Comparison of ENCODE assay signal across 16 cellular contexts in genomic region chr14:96805906-96806305, GRCh38. TPM values are rescaled to one million over a fixed set of nuclear protein-coding genes. Genes with fewer than 3 reads are reported as not detected.
DNase-seq lines count a peak whose midpoint lies in the region; ATAC-seq and TF ChIP-seq lines count a peak whose summit lies in the region.
"Had no signal": no experiment of that assay in that cellular context is flagged by ENCODE, and none has a peak within 500 bp of the region (broad histone marks: within the 10 kb centered on the region; RNA-seq: fewer than 3 reads in every experiment).

No MANE protein-coding gene starts in this region.

- no peaks in the 10 kb centered on the region for H3K9me3 Mint-ChIP-seq in progenitor cell of endocrine pancreas (ENCODE audit: low read depth)
- H3K9me3 Mint-ChIP-seq in activated CD4-positive, alpha-beta T cell treated with anti-CD3 and anti-CD28 coated beads, Interleukin-2, amount 10 ng/mL, durations not matched to agents 24 days and 14 days, result no peaks in the 10 kb centered on the region
- H3K9me3 Mint-ChIP-seq: stimulated activated memory B cell treated with anti-CD40 and anti-IgM and Interleukin-4, amounts not matched to agents 10 μg/mL and 1 μg/mL and 100 μg/mL, for 72 hours had no signal

- intact Hi-C loops in left ventricle myocardium superior (cut with micrococcal nuclease), result no loop called here
- intact Hi-C loops in activated CD4-positive, alpha-beta T cell treated with anti-CD3 and anti-CD28 coated beads, Interleukin-2, amount 10 ng/mL, durations not matched to agents 24 days and 14 days (cut with micrococcal nuclease), result no loop called here

- H3K27ac Mint-ChIP-seq in T-helper 17 cell, result peak overlapping the region; percentile 24
- no peak overlapping the region for H3K27ac Mint-ChIP-seq in progenitor cell of endocrine pancreas
- no peak overlapping the region for H3K27ac Mint-ChIP-seq in activated CD4-positive, alpha-beta T cell treated with anti-CD3 and anti-CD28 coated beads, Interleukin-2, amount 10 ng/mL, durations not matched to agents 24 days and 14 days
- H3K27ac Mint-ChIP-seq: stimulated activated memory B cell treated with anti-CD40 and anti-IgM and Interleukin-4, amounts not matched to agents 10 μg/mL and 1 μg/mL and 100 μg/mL, for 72 hours had no signal

- H3K9me3 ChIP-seq in T-helper 17 cell (ENCODE audit: control insufficient read depth, low read length, poor library complexity, severe bottlenecking), result no peaks in the 10 kb centered on the region
- H3K9me3 ChIP-seq: gastroesophageal sphincter, sigmoid colon, thoracic aorta had no signal

- H3K27me3 Mint-ChIP-seq in T-helper 17 cell, result no peaks in the 10 kb centered on the region
- no peaks in the 10 kb centered on the region for H3K27me3 Mint-ChIP-seq in progenitor cell of endocrine pancreas
- no peaks in the 10 kb centered on the region for H3K27me3 Mint-ChIP-seq in activated CD4-positive, alpha-beta T cell treated with anti-CD3 and anti-CD28 coated beads, Interleukin-2, amount 10 ng/mL, durations not matched to agents 24 days and 14 days
- H3K27me3 Mint-ChIP-seq: stimulated activated memory B cell treated with anti-CD40 and anti-IgM and Interleukin-4, amounts not matched to agents 10 μg/mL and 1 μg/mL and 100 μg/mL, for 72 hours had no signal

- H3K4me1 Mint-ChIP-seq in T-helper 17 cell (peaks cover 32% of the 10 kb centered on the region), progenitor cell of endocrine pancreas (ENCODE audit: low read depth) (peaks cover 2% of the 10 kb centered on the region)
- peaks cover 28% of the 10 kb centered on the region for H3K4me1 Mint-ChIP-seq in activated CD4-positive, alpha-beta T cell treated with anti-CD3 and anti-CD28 coated beads, Interleukin-2, amount 10 ng/mL, durations not matched to agents 24 days and 14 days

- no peak overlapping the region for H3K4me3 Mint-ChIP-seq in T-helper 17 cell
- H3K4me3 Mint-ChIP-seq in progenitor cell of endocrine pancreas (ENCODE audit: low read depth), result no peak overlapping the region
- H3K4me3 Mint-ChIP-seq in activated CD4-positive, alpha-beta T cell treated with anti-CD3 and anti-CD28 coated beads, Interleukin-2, amount 10 ng/mL, durations not matched to agents 24 days and 14 days, result no peak overlapping the region
- H3K4me3 Mint-ChIP-seq: stimulated activated memory B cell treated with anti-CD40 and anti-IgM and Interleukin-4, amounts not matched to agents 10 μg/mL and 1 μg/mL and 100 μg/mL, for 72 hours had no signal

- ATAC-seq in T-helper 17 cell (no peak), left ventricle myocardium superior (peak; percentile 92)
- ATAC-seq: gastroesophageal sphincter; stimulated activated memory B cell treated with anti-CD40 and anti-IgM and Interleukin-4, amounts not matched to agents 10 μg/mL and 1 μg/mL and 100 μg/mL, for 72 hours had no signal

- TF ChIP-seq CTCF in progenitor cell of endocrine pancreas (IDR thresholded peaks at IDR 0.05; ENCODE audit: unreplicated experiment), result no peak

- H3K36me3 Mint-ChIP-seq in T-helper 17 cell (ENCODE audit: low read depth) (no peaks in the 10 kb centered on the region), progenitor cell of endocrine pancreas (ENCODE audit: insufficient read depth) (no peaks in the 10 kb centered on the region)
- H3K36me3 Mint-ChIP-seq in activated CD4-positive, alpha-beta T cell treated with anti-CD3 and anti-CD28 coated beads, Interleukin-2, amount 10 ng/mL, durations not matched to agents 24 days and 14 days (ENCODE audit: low read depth), result peaks cover 26% of the 10 kb centered on the region

- DNase-seq in D341Med (ENCODE audit: low spot score) (peak; percentile 63), NCI-H1092 (lab: John Stamatoyannopoulos, UW) (peak; percentile 56), T-helper 17 cell (no peak), left ventricle myocardium superior (peak; percentile 33), progenitor cell of endocrine pancreas (ENCODE audit: low spot score, unreplicated experiment) (no peak), SW480 (ENCODE audit: low spot score) (no peak), GDM1 (lab: John Stamatoyannopoulos, UW) (no peak)
- DNase-seq in activated CD4-positive, alpha-beta T cell treated with anti-CD3 and anti-CD28 coated beads, Interleukin-2, amount 10 ng/mL, durations not matched to agents 24 days and 14 days, result no peak
- DNase-seq: activated CD4-positive, alpha-beta T cell treated with anti-CD3 and anti-CD28 coated beads for 48 hours; activated CD8-positive, alpha-beta memory T cell treated with anti-CD3 and anti-CD28 coated beads, Interleukin-2, amount 50 U/mL, for 4 hours; activated effector memory CD4-positive, alpha-beta T cell treated with anti-CD3 and anti-CD28 coated beads, Interleukin-2, amount 50 U/mL, for 16 hours; IMR-90; sigmoid colon had no signal

RNA-seq across cellular contexts. Expression of gene VRK1, which starts 8.7 kb away (rescaled TPM):
- total RNA-seq in T-helper 17 cell (10 to 100 TPM; 24.6 to 25.3 TPM), left ventricle myocardium superior (6.8 TPM), progenitor cell of endocrine pancreas (32.5 and 33.3 TPM in 2 replicates)
- 76.7 and 77.0 TPM in 2 replicates for total RNA-seq in activated CD4-positive, alpha-beta T cell treated with anti-CD3 and anti-CD28 coated beads, Interleukin-2, amount 10 ng/mL, durations not matched to agents 24 days and 14 days

Comparison
In these comparisons a context has a peak if more than half of its experiments do, and no peak if none do; other contexts are left out.
1. DNase-seq: peak in D341Med (single experiment), NCI-H1092 (single experiment) and left ventricle myocardium superior (single experiment); none in T-helper 17 cell (0 of 3), progenitor cell of endocrine pancreas (single experiment), SW480 (single experiment), GDM1 (single experiment) and activated CD4-positive, alpha-beta T cell treated with anti-CD3 and anti-CD28 coated beads, Interleukin-2, amount 10 ng/mL, durations not matched to agents 24 days and 14 days (single experiment).